ENCODE assay signal across 18 cellular contexts in the genomic region with DNA sequence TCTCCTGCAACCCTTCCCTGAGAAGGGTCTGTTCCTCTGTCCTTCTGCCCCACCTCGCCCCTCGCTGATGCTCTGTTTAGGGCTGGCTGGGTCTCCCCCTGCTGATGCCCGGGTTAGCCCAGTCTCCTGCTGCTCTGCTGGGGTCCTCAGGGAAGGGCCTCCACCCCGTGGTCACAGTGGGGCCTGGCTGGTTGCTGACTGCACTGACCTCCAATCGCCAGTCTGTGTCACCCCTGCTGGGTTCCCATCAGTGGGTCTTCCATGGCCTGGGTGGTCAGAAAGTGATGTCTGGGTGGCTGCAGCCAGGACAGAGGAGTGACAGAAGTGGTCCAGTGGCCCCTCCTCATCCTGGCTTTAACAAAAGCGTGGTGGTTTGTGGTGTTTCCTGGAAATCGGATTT. TPM values are rescaled to one million over a fixed set of nuclear protein-coding genes. Genes with fewer than 3 reads are reported as not detected.
DNase-seq lines count a peak whose midpoint lies in the region; TF ChIP-seq lines count a peak whose summit lies in the region.
"Had no signal": no experiment of that assay in that cellular context is flagged by ENCODE, and none has a peak within 500 bp of the region (broad histone marks: within the 10 kb centered on the region; RNA-seq: fewer than 3 reads in every experiment).

No MANE protein-coding gene starts in this region.

- H3K4me3 ChIP-seq in right atrium auricular region (no peak overlapping the region), colonic mucosa (no peak overlapping the region), HAP-1 (no peak overlapping the region)
- H3K4me3 ChIP-seq: BLaER1 treated with 17β-estradiol and CSF1 and Interleukin-3, amounts not matched to agents 10 nM and 100 nM; MG63 had no signal

- H3K9ac ChIP-seq in colonic mucosa (ENCODE audit: low read depth in 2 of 2, low read length in 2 of 2): no peak overlapping the region
- H3K9ac ChIP-seq: BLaER1 treated with 17β-estradiol and CSF1 and Interleukin-3, amounts not matched to agents 10 nM and 100 nM had no signal

- in situ Hi-C loops in HAP-1 (cut with MboI; ENCODE audit: low sequenced_read_pairs): no loop called here

- H3K9me3 ChIP-seq in right atrium auricular region (no peaks in the 10 kb centered on the region), colonic mucosa (no peaks in the 10 kb centered on the region), HAP-1 (no peaks in the 10 kb centered on the region)
- H3K9me3 ChIP-seq: BLaER1 treated with 17β-estradiol and CSF1 and Interleukin-3, amounts not matched to agents 10 nM and 100 nM; MG63 had no signal

- POLR2A ChIA-PET in HEK293T (lab: Yijun Ruan, JAX): no interaction called here

- H3K27me3 ChIP-seq in right atrium auricular region (no peaks in the 10 kb centered on the region), colonic mucosa (no peaks in the 10 kb centered on the region), HAP-1 (ENCODE audit: low read depth) (no peaks in the 10 kb centered on the region)
- H3K27me3 ChIP-seq: BLaER1 treated with 17β-estradiol and CSF1 and Interleukin-3, amounts not matched to agents 10 nM and 100 nM; MG63 had no signal

- no peaks in the 10 kb centered on the region for H3K4me1 ChIP-seq in right atrium auricular region
- H3K4me1 ChIP-seq in colonic mucosa: no peaks in the 10 kb centered on the region
- no peaks in the 10 kb centered on the region; the same call in 1 of the 2 replicates for H3K4me1 ChIP-seq in HAP-1

- intact Hi-C loops in cardiac septum (cut with DNase I): no loop called here
- intact Hi-C loops in colonic mucosa (cut with DNase I): no loop called here
- intact Hi-C loops in posterior vena cava (cut with DNase I): no loop called here

- peak; percentile 48 for DNase-seq in right atrium auricular region (ENCODE audit: low spot score)
- DNase-seq in cardiac septum (ENCODE audit: low spot score): no peak
- peak; percentile 4 for DNase-seq in colonic mucosa
- peak; percentile 77 for DNase-seq in posterior vena cava (ENCODE audit: low spot score)
- DNase-seq in HEK293T (ENCODE audit: extremely low spot score): no peak
- DNase-seq in NCI-H187 (lab: John Stamatoyannopoulos, UW): no peak
- DNase-seq in HAP-1 (ENCODE audit: low spot score in 2 of 2): no peak
- DNase-seq: AML-193; CD4-positive, alpha-beta T cell; KBM-7; MG63; NCI-H2029 treated with DMSO at 0.1 percent for 48 hours; NCI-H226; NCI-H510A; NCI-H69; SHP77 treated with DMSO at 0.1 percent for 48 hours had no signal

- TF ChIP-seq CTCF in right atrium auricular region (IDR thresholded peaks at IDR 0.05) (no peak), colonic mucosa (IDR thresholded peaks at IDR 0.05) (no peak)

- CTCF ChIA-PET in HEK293T (lab: Yijun Ruan, JAX): no interaction called here

- H3K36me3 ChIP-seq in right atrium auricular region (peaks cover 57% of the 10 kb centered on the region), colonic mucosa (no peaks in the 10 kb centered on the region), HAP-1 (replicated peaks) (no peaks in the 10 kb centered on the region; the same call in 1 of the 2 replicates)
- H3K36me3 ChIP-seq: MG63 had no signal

- no peak overlapping the region for H3K27ac ChIP-seq in right atrium auricular region
- H3K27ac ChIP-seq in colonic mucosa: no peak overlapping the region
- H3K27ac ChIP-seq: BLaER1 treated with 17β-estradiol and CSF1 and Interleukin-3, amounts not matched to agents 10 nM and 100 nM had no signal

TF ChIP-seq in HEK293T, 16 proteins besides CTCF, POLR2A, EP300 and RAD21:
- TF ChIP-seq, protein P1, sequence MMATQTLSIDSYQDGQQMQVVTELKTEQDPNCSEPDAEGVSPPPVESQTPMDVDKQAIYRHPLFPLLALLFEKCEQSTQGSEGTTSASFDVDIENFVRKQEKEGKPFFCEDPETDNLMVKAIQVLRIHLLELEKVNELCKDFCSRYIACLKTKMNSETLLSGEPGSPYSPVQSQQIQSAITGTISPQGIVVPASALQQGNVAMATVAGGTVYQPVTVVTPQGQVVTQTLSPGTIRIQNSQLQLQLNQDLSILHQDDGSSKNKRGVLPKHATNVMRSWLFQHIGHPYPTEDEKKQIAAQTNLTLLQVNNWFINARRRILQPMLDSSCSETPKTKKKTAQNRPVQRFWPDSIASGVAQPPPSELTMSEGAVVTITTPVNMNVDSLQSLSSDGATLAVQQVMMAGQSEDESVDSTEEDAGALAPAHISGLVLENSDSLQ (IDR thresholded peaks at IDR 0.05): no peak
- TF ChIP-seq FOXA1 (IDR thresholded peaks at IDR 0.05) (no peak), ELF4 (IDR thresholded peaks at IDR 0.05) (no peak), ARNT (IDR thresholded peaks at IDR 0.05) (no peak)

RNA-seq across cellular contexts. Expression of gene EVC, which starts 44.7 kb away (rescaled TPM):
- total RNA-seq in right atrium auricular region: 10 to 100 TPM in 1 of 2 donors, 1 to 10 TPM in 1; 8.6 to 14.1 TPM
- total RNA-seq in cardiac septum: 8.7 TPM
- total RNA-seq in colonic mucosa: 1 to 10 TPM; 1.1 to 4.1 TPM
- total RNA-seq in posterior vena cava: 10 to 100 TPM; 25.6 to 31.7 TPM

RNA-seq across cellular contexts. Expression of gene EVC2, which starts 47.3 kb away (rescaled TPM):
- total RNA-seq in right atrium auricular region (1 to 10 TPM; 2.6 to 7.0 TPM), cardiac septum (1.3 TPM), colonic mucosa (under 1 TPM; 0.49 to 0.93 TPM), posterior vena cava (1 to 10 TPM; 7.0 to 7.1 TPM)
- total RNA-seq: A172 had no signal

Comparison
In these comparisons a context has a peak if more than half of its experiments do, and no peak if none do; other contexts are left out.
1. DNase-seq: peak in right atrium auricular region (single experiment), colonic mucosa (single experiment) and posterior vena cava (single experiment); none in cardiac septum (single experiment), HEK293T (single experiment), NCI-H187 (0 of 2) and HAP-1 (0 of 2).